Comparison of ENCODE assay signal across 11 cellular contexts in the genomic region with DNA sequence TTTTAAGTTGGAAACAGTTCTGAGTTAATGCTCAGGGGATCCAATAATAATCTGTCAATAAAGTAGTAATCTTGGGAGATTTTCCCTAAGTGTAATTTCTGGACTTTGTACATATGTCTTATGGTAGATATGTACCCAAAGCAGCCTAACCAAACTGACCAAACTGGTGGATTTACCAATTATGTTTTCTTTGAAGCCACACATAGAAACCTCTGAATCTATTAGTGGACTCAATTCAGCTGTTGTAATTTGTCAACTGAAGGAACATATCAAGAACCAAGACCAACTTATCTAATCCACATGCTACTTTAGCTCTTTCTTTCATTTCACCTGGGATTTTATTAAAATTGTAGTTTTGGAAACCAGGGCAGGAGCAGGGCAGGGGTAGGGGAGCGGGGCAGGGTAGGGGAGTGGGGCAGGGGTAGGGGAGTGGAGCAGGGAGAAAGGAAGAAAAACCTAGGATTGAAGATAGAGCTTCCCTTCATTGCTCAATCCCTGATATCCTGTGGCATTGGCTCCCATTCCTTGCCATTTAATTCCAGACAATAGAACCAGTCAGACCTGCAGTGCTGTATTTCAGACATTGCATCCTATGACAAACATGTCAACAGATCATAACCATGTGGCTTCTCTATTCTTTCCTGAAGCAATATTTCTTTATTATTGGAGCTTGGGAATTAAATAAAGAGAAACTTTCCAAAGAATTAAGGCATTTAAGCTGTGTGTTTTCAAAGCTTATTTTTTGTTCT.
DNase-seq lines count a peak whose midpoint lies in the region; ATAC-seq, FAIRE-seq and TF ChIP-seq lines count a peak whose summit lies in the region.
"Had no signal": no experiment of that assay in that cellular context is flagged by ENCODE, and none has a peak within 500 bp of the region (broad histone marks: within the 10 kb centered on the region; RNA-seq: fewer than 3 reads in every experiment).

No MANE protein-coding gene starts in this region.

- H3K4me3 ChIP-seq in mesenchymal stem cell (ENCODE audit: insufficient read depth in 1 of 2, low read depth in 1 of 2, low read length in 2 of 2) (no peak overlapping the region), right lobe of liver (no peak overlapping the region), transverse colon (no peak overlapping the region), tibial nerve (no peak overlapping the region)

- no peaks in the 10 kb centered on the region for H3K27me3 Mint-ChIP-seq in HFFc6 (ENCODE audit: insufficient read depth)

- no peak overlapping the region for H4K8ac ChIP-seq in mesenchymal stem cell (ENCODE audit: low read length)

- FAIRE-seq in GM12891 (lab: Jason Lieb, UNC) = peak; percentile 38
- FAIRE-seq: kidney had no signal

- no peak overlapping the region for H3K14ac ChIP-seq in mesenchymal stem cell (ENCODE audit: low read length in 2 of 2)

- TF ChIP-seq CTCF in HFFc6 (IDR thresholded peaks at IDR 0.05) (no peak), right lobe of liver (IDR thresholded peaks at IDR 0.05) (no peak), transverse colon (IDR thresholded peaks at IDR 0.05) (no peak), tibial nerve (IDR thresholded peaks at IDR 0.05) (no peak)

- H3K4me3 Mint-ChIP-seq in HFFc6 = no peak overlapping the region
- H3K4me3 Mint-ChIP-seq: WTC11 had no signal

- H3K36me3 ChIP-seq in mesenchymal stem cell (ENCODE audit: control insufficient read depth in 1 of 2, insufficient read depth in 2 of 2, low read depth in 1 of 2, low read length in 2 of 2) (no peaks in the 10 kb centered on the region), right lobe of liver (no peaks in the 10 kb centered on the region), transverse colon (no peaks in the 10 kb centered on the region), tibial nerve (no peaks in the 10 kb centered on the region)

- no peak overlapping the region for H2BK12ac ChIP-seq in mesenchymal stem cell (ENCODE audit: low read length in 2 of 2)

- no peak for DNase-seq in GM12891 (ENCODE audit: insufficient read length, low spot score)
- DNase-seq in HFFc6 = no peak
- DNase-seq in SK-MEL-5 (ENCODE audit: low read depth, low spot score) = peak; percentile 98
- DNase-seq in mesenchymal stem cell = no peak
- no peak for DNase-seq in T-helper 1 cell
- no peak for DNase-seq in right lobe of liver
- no peak for DNase-seq in transverse colon
- no peak for DNase-seq in tibial nerve (ENCODE audit: low spot score in 2 of 2)
- DNase-seq: activated naive CD4-positive, alpha-beta T cell treated with Interleukin-2 at 50 U/mL for 16 hours; kidney had no signal

- H3K4me1 ChIP-seq in mesenchymal stem cell (ENCODE audit: control insufficient read depth, insufficient read depth, low read depth, low read length) (peaks cover 4% of the 10 kb centered on the region), right lobe of liver (no peaks in the 10 kb centered on the region), transverse colon (peaks cover 0 to 3% (median 0%) of the 10 kb centered on the region in 4 donors), tibial nerve (peaks cover 0 to 19% (median 0%) of the 10 kb centered on the region in 4 donors)

- no peak overlapping the region for H2BK5ac ChIP-seq in mesenchymal stem cell (ENCODE audit: low read depth, low read length, poor library complexity, severe bottlenecking)

- H3K18ac ChIP-seq in mesenchymal stem cell (ENCODE audit: low read depth in 1 of 2, low read length in 2 of 2) = no peak overlapping the region

- no CpG with 5 or more reads among the region's 1 CpG for WGBS in mesenchymal stem cell
- 100% methylated on average over 1 of the region's 1 CpG for WGBS in right lobe of liver (ENCODE audit: insufficient coverage, low coverage, low lambda C conversion rate, missing lambda C conversion rate)
- WGBS in transverse colon (ENCODE audit: low coverage in 1 of 2), 2 donors = 91 to 100% methylated on average over 1 of the region's 1 CpG
- WGBS in tibial nerve, 2 donors = 89 to 95% methylated on average over 1 of the region's 1 CpG

- no peak for ATAC-seq in right lobe of liver
- ATAC-seq: WTC11 had no signal

- H2BK120ac ChIP-seq in mesenchymal stem cell (ENCODE audit: low read depth, low read length) = no peak overlapping the region

- H3K27ac Mint-ChIP-seq in HFFc6 = peak overlapping the region; percentile 89
- H3K27ac Mint-ChIP-seq: WTC11 had no signal

- H2AFZ ChIP-seq in mesenchymal stem cell (ENCODE audit: low read depth, low read length) = no peak overlapping the region

- H3K9ac ChIP-seq in mesenchymal stem cell (ENCODE audit: low read length) = no peak overlapping the region

- H3K4ac ChIP-seq in mesenchymal stem cell (ENCODE audit: low read depth in 1 of 2, low read length in 2 of 2) = no peak overlapping the region

- peaks cover 12% of the 10 kb centered on the region for H3K36me3 Mint-ChIP-seq in HFFc6 (ENCODE audit: low read depth)
- H3K36me3 Mint-ChIP-seq: WTC11 had no signal

- H3K27ac ChIP-seq in mesenchymal stem cell (ENCODE audit: low read length, poor library complexity, severe bottlenecking) = peak overlapping the region; percentile 92
- H3K27ac ChIP-seq in right lobe of liver = no peak overlapping the region
- no peak overlapping the region for H3K27ac ChIP-seq in transverse colon
- peak overlapping the region in 1 of 4 donors; percentile 46 for H3K27ac ChIP-seq in tibial nerve

- H2AK5ac ChIP-seq in mesenchymal stem cell (ENCODE audit: low read length, severe bottlenecking) = peak overlapping the region; percentile 23

- H3K9me3 ChIP-seq in mesenchymal stem cell (ENCODE audit: control insufficient read depth, low read length) (no peaks in the 10 kb centered on the region), right lobe of liver (no peaks in the 10 kb centered on the region), transverse colon (no peaks in the 10 kb centered on the region), tibial nerve (no peaks in the 10 kb centered on the region)

- H2BK15ac ChIP-seq in mesenchymal stem cell (ENCODE audit: low read depth, poor library complexity, severe bottlenecking) = no peak overlapping the region

- no peak for TF ChIP-seq POLR2A in GM12891 (IDR thresholded peaks at IDR 0.05; ENCODE audit: low read depth, low read length)
- no peak for TF ChIP-seq POLR2A in right lobe of liver (IDR thresholded peaks at IDR 0.05)
- no peak for TF ChIP-seq POLR2A in transverse colon (IDR thresholded peaks at IDR 0.05)
- TF ChIP-seq POLR2A in tibial nerve (IDR thresholded peaks at IDR 0.05) = no peak

- intact Hi-C loops in right lobe of liver (cut with DNase I) = no loop called here
- intact Hi-C loops in transverse colon (cut with DNase I; ENCODE audit: low total_unique reads) = no loop called here

- H3K79me1 ChIP-seq in mesenchymal stem cell (replicated peaks; ENCODE audit: low read length, poor library complexity, severe bottlenecking) = no peaks in the 10 kb centered on the region

- H3K9me3 Mint-ChIP-seq in HFFc6 = peaks cover 3% of the 10 kb centered on the region; the same call in 1 of the 2 replicates

- no peak overlapping the region for H4K91ac ChIP-seq in mesenchymal stem cell (ENCODE audit: low read length)

- in situ Hi-C loops in SK-MEL-5 (cut with HindIII; ENCODE audit: low pct_unique_long_range_greater_than_20kb, low sequenced_read_pairs) = no loop called here
- in situ Hi-C loops in transverse colon (cut with MboI; ENCODE audit: low pct_ligation_motif_present in 1 of 4, low pct_unique_long_range_greater_than_20kb in 1 of 4, low sequenced_read_pairs in 3 of 4) = no loop called here

- H3K23ac ChIP-seq in mesenchymal stem cell (ENCODE audit: low read length in 2 of 2) = no peak overlapping the region

- peaks cover 36% of the 10 kb centered on the region for H3K4me1 Mint-ChIP-seq in HFFc6 (ENCODE audit: low read depth)
- H3K4me1 Mint-ChIP-seq: WTC11 had no signal

- no peak for TF ChIP-seq EP300 in transverse colon (IDR thresholded peaks at IDR 0.05; ENCODE audit: low read depth)
- no peak for TF ChIP-seq EP300 in tibial nerve (IDR thresholded peaks at IDR 0.05)

- H3K4me2 ChIP-seq in mesenchymal stem cell (ENCODE audit: low read length, poor library complexity, severe bottlenecking) = no peak overlapping the region

- no peaks in the 10 kb centered on the region for H3K27me3 ChIP-seq in mesenchymal stem cell (ENCODE audit: control insufficient read depth in 1 of 2, insufficient read depth in 1 of 2, low read length in 2 of 2)
- no peaks in the 10 kb centered on the region for H3K27me3 ChIP-seq in right lobe of liver
- H3K27me3 ChIP-seq in transverse colon = no peaks in the 10 kb centered on the region
- no peaks in the 10 kb centered on the region for H3K27me3 ChIP-seq in tibial nerve

TF ChIP-seq in GM12891, 5 proteins besides CTCF, POLR2A, EP300 and RAD21:
- no peak for TF ChIP-seq SPI1 (IDR thresholded peaks at IDR 0.05; ENCODE audit: low read depth, low read length)
- TF ChIP-seq TAF1 (IDR thresholded peaks at IDR 0.05; ENCODE audit: low read depth, low read length) = no peak
- no peak for TF ChIP-seq POLR2AphosphoS5 (IDR thresholded peaks at IDR 0.05; ENCODE audit: low read depth, low read length)
- TF ChIP-seq PAX5 (IDR thresholded peaks at IDR 0.05; ENCODE audit: insufficient read depth, low read length, severe bottlenecking) = no peak
- TF ChIP-seq POU2F2 (IDR thresholded peaks at IDR 0.05; ENCODE audit: low read depth, low read length) = no peak
TF ChIP-seq in GM12891: peak in this region for 0.
